Comparison of ENCODE assay signal across 9 cellular contexts in genomic region chr21:15868940-15869339, GRCh38.
"Had no signal": no experiment of that assay in that cellular context is flagged by ENCODE, and none has a peak within 500 bp of the region (broad histone marks: within the 10 kb centered on the region; RNA-seq: fewer than 3 reads in every experiment).

No MANE protein-coding gene starts in this region.

- H2AFZ ChIP-seq: GM23248 had no signal

- H3K27me3 Mint-ChIP-seq: IgD-negative memory B cell had no signal

- DNase-seq: GM23248, GOT3, H9, HCEC 1CT, HFFc6, KG1 had no signal

- H3K27ac ChIP-seq: GM23248 had no signal

- H3K4me3 Mint-ChIP-seq: H9, HFFc6 had no signal

- H3K4me3 ChIP-seq: GM23248 had no signal

- H3K4me1 Mint-ChIP-seq: H9 had no signal

- H3K27ac Mint-ChIP-seq: H9, HFFc6, IgD-negative memory B cell had no signal

- H3K9ac ChIP-seq: GM23248 had no signal

- FAIRE-seq: H54, HTR-8/SVneo had no signal
